8 cellular contexts compared by ENCODE assay signal in the genomic region with DNA sequence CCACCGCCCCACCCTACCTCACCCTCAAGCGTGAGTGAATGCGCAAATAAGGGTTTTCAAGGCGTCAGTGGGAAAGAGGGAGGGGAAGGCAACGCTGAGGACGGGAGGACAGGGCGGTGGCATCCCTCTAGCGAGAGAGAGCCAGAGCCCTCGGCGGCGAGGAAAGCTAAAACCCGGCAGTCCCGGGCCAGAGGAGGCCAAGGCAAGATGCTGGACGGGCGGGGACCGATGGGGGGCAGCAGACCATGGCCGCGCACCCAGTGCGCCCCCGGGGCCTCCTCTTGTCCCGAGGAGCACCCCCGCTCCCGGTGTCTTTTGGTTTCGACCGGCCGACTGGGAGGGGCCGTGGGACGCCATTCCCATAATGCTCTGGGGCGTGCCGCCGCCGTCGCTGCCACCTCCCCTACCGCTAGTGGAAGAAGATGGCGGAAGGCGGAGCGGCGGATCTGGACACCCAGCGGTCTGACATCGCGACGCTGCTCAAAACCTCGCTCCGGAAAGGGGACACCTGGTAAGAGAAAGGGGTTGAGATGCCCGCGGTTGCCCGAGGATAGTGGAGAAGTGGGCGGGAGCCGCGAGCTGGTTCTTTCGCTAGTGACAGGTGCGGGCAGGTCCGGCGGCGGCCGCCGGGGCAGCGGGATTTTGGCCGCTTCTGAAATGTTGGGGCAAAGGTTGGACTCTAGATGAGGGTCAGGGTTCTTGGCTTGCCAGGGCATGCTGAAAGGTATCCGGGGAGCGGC. TPM values are rescaled to one million over a fixed set of nuclear protein-coding genes. Genes with fewer than 3 reads are reported as not detected.
DNase-seq lines count a peak whose midpoint lies in the region; ATAC-seq and TF ChIP-seq lines count a peak whose summit lies in the region.

A gene (plus strand): TSS at position 412 of the 740 bp plus-strand sequence. CDS start 11 bp downstream, at position 423.

- ATAC-seq in GM18499 (IDR thresholded peaks at IDR 0.05; ENCODE audit: insufficient read depth, unreplicated experiment) (peak; percentile 56), HG02943 (IDR thresholded peaks at IDR 0.05; ENCODE audit: low read depth, unreplicated experiment) (peak; percentile 77)

- H3K4me2 ChIP-seq in hepatocyte = peak within 1 kb of the TSS; percentile 87

- no peaks in the 10 kb centered on the region for H3K27me3 ChIP-seq in hepatocyte

- no peaks in the 10 kb centered on the region for H3K9me3 ChIP-seq in hepatocyte (ENCODE audit: low read depth)

- peaks cover 42% of the 10 kb centered on the region for H4K20me1 ChIP-seq in hepatocyte (ENCODE audit: insufficient read depth, poor library complexity, severe bottlenecking)

- H3K79me2 ChIP-seq in hepatocyte = peaks cover 48% of the 10 kb centered on the region

- H3K9me2 ChIP-seq in hepatocyte (replicated peaks; ENCODE audit: insufficient read depth) = no peaks in the 10 kb centered on the region

- peak; percentile 85 for TF ChIP-seq CTCF in hepatocyte (IDR thresholded peaks at IDR 0.05; ENCODE audit: poor library complexity)

- peak within 1 kb of the TSS; percentile 99 for H3K4me3 ChIP-seq in hepatocyte

- 1% methylated on average over 58 of the region's 61 CpGs for WGBS in hepatocyte (ENCODE audit: low lambda C conversion rate, missing lambda C conversion rate)

- H3K27ac ChIP-seq in hepatocyte = peak within 1 kb of the TSS; percentile 94

- peak within 1 kb of the TSS; percentile 98 for H2AFZ ChIP-seq in hepatocyte

- H3K36me3 ChIP-seq in hepatocyte (replicated peaks; ENCODE audit: insufficient read depth, low read depth) = no peaks in the 10 kb centered on the region

- H3K4me1 ChIP-seq in hepatocyte (ENCODE audit: insufficient read depth) = peaks cover 15% of the 10 kb centered on the region

- DNase-seq in NCI-H187 treated with DMSO at 0.1 percent for 48 hours (lab: John Stamatoyannopoulos, UW) (peak; percentile 88), T-helper 9 cell (peak; percentile 89), astrocyte of the hippocampus (ENCODE audit: low read depth, low spot score) (peak; percentile 99), hepatocyte (ENCODE audit: low spot score) (peak; percentile 98), retina (peak; percentile 99), UCSD-AML1 (lab: John Stamatoyannopoulos, UW; ENCODE audit: unreplicated experiment) (no peak)

RNA-seq across cellular contexts. Expression of the gene that starts here (rescaled TPM):
- 42.4 and 49.1 TPM in 2 replicates for total RNA-seq in hepatocyte
- polyA plus RNA-seq in hepatocyte = 20.6 and 30.3 TPM in 2 replicates
